15 cellular contexts compared by ENCODE assay signal in the genomic region with DNA sequence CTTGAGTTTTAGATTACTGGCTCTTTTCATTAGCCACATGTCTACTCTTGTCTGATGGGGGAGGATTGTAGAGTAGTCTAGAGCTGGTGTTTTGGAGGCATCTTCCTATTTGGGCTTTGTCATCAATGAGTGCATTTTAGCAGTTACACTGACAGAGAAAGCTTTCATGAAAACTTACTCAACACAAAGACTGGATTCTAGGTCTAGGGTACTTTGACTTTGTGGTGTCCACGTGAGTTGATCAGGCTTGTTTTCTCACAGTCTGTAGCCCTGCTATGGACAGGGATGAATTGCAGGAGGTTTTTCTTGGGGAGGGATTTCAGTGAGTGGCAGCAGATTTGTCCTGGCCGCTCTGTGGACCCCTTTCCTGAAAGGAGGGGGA. TPM values are rescaled to one million over a fixed set of nuclear protein-coding genes. Genes with fewer than 3 reads are reported as not detected.
A peak's percentile ranks its signal among the peaks of the same experiment; 100 is the strongest.
DNase-seq lines count a peak whose midpoint lies in the region; ATAC-seq and TF ChIP-seq lines count a peak whose summit lies in the region.
"Had no signal": no experiment of that assay in that cellular context is flagged by ENCODE, and none has a peak within 500 bp of the region (broad histone marks: within the 10 kb centered on the region; RNA-seq: fewer than 3 reads in every experiment).

No MANE protein-coding gene starts in this region.

- DNase-seq in cardiac muscle cell (ENCODE audit: low read depth in 1 of 2, low spot score in 1 of 2) (no peak), left ventricle myocardium superior (no peak), SK-MEL-5 (ENCODE audit: low read depth, low spot score) (peak; percentile 94), right lobe of liver (no peak), COLO668 (lab: John Stamatoyannopoulos, UW; ENCODE audit: unreplicated experiment) (no peak), GOT3 (lab: John Stamatoyannopoulos, UW) (no peak), mucosa of gallbladder (ENCODE audit: low spot score) (no peak)
- DNase-seq: dorsolateral prefrontal cortex; left colon; NCI-H187 treated with DMSO at 0.1 percent for 48 hours; NCI-H526; stimulated activated CD4-positive, alpha-beta T cell treated with anti-CD3 and anti-CD28 coated beads, Interleukin-1b, Interleukin-23, amount 100 ng/mL, for 48 hours; T-cell; thyroid gland had no signal

- H3K36me3 ChIP-seq in cardiac muscle cell, result no peaks in the 10 kb centered on the region
- H3K36me3 ChIP-seq in right lobe of liver, result no peaks in the 10 kb centered on the region
- H3K36me3 ChIP-seq in stomach smooth muscle (ENCODE audit: control insufficient read depth in 2 of 2, insufficient read depth in 2 of 2, low read length in 2 of 2), result no peaks in the 10 kb centered on the region
- H3K36me3 ChIP-seq: thyroid gland had no signal

- WGBS in right lobe of liver (ENCODE audit: insufficient coverage, low coverage, low lambda C conversion rate, missing lambda C conversion rate), result 73% methylated on average over 2 of the region's 2 CpGs

- H3K9ac ChIP-seq in stomach smooth muscle (ENCODE audit: low read length in 2 of 2), result peak overlapping the region in 1 of 2 donors; percentile 42

- no peak for TF ChIP-seq POLR2A in right lobe of liver (IDR thresholded peaks at IDR 0.05)

- no peak for ATAC-seq in left ventricle myocardium superior
- no peak for ATAC-seq in right lobe of liver
- ATAC-seq: T-cell had no signal

- TF ChIP-seq CTCF in cardiac muscle cell (IDR thresholded peaks at IDR 0.05; ENCODE audit: low read depth, low read length) (no peak), right lobe of liver (IDR thresholded peaks at IDR 0.05) (no peak)

- H3K27ac ChIP-seq in cardiac muscle cell (peak overlapping the region; percentile 61), right lobe of liver (peak overlapping the region in 2 of 3 donors; percentile 50 to 65), stomach smooth muscle (ENCODE audit: low read length) (peak overlapping the region; percentile 2)
- H3K27ac ChIP-seq: dorsolateral prefrontal cortex, thyroid gland had no signal

- in situ Hi-C loops in SK-MEL-5 (cut with HindIII; ENCODE audit: low pct_unique_long_range_greater_than_20kb, low sequenced_read_pairs), result no loop called here

- peaks cover 73% of the 10 kb centered on the region for H3K4me1 ChIP-seq in cardiac muscle cell (ENCODE audit: low read depth)
- peaks cover 0 to 47% (median 24%) of the 10 kb centered on the region in 4 donors for H3K4me1 ChIP-seq in right lobe of liver
- H3K4me1 ChIP-seq in stomach smooth muscle (ENCODE audit: control insufficient read depth, insufficient read depth, low read length), result peaks cover 64% of the 10 kb centered on the region

- H3K4me3 ChIP-seq in cardiac muscle cell (no peak overlapping the region), right lobe of liver (no peak overlapping the region), stomach smooth muscle (ENCODE audit: low read length in 2 of 2) (peak overlapping the region in 1 of 2 donors; percentile 10)
- H3K4me3 ChIP-seq: dorsolateral prefrontal cortex, thyroid gland had no signal

- H3K27me3 ChIP-seq in cardiac muscle cell (no peaks in the 10 kb centered on the region), right lobe of liver (no peaks in the 10 kb centered on the region), stomach smooth muscle (ENCODE audit: control insufficient read depth in 1 of 2, insufficient read depth in 2 of 2, low read length in 2 of 2) (no peaks in the 10 kb centered on the region)
- H3K27me3 ChIP-seq: dorsolateral prefrontal cortex, thyroid gland had no signal

- H3K9me3 ChIP-seq in cardiac muscle cell (ENCODE audit: low read depth), result no peaks in the 10 kb centered on the region
- H3K9me3 ChIP-seq in right lobe of liver, result no peaks in the 10 kb centered on the region
- no peaks in the 10 kb centered on the region for H3K9me3 ChIP-seq in stomach smooth muscle (ENCODE audit: control insufficient read depth in 2 of 2, low read length in 2 of 2)
- H3K9me3 ChIP-seq: thyroid gland had no signal

- intact Hi-C loops in left ventricle myocardium superior (cut with micrococcal nuclease), result no loop called here
- intact Hi-C loops in right lobe of liver (cut with DNase I), result no loop called here

RNA-seq across cellular contexts. Expression of gene TRIO, which starts 6.5 kb away (rescaled TPM):
- total RNA-seq in cardiac muscle cell, result 74.3 and 104 TPM in 2 replicates
- polyA plus RNA-seq in cardiac muscle cell, result 15.5 and 22.0 TPM in 2 replicates
- 57.0 TPM for total RNA-seq in left ventricle myocardium superior
- 150 and 176 TPM in 2 replicates for total RNA-seq in SK-MEL-5 (2014; rRNA removed; shearing (Covaris generic))
- polyA plus RNA-seq in SK-MEL-5 (2015; cell fraction: cytosol; rRNA removed), result 109 and 126 TPM in 2 replicates
- 316 and 397 TPM in 2 replicates for polyA plus RNA-seq in SK-MEL-5 (2015; cell fraction: nucleus; rRNA removed)
- 10 to 100 TPM; 34.7 to 63.5 (median 50.2) TPM for total RNA-seq in right lobe of liver
- 111 TPM for total RNA-seq in mucosa of gallbladder

Comparison
In these comparisons a context has a peak if more than half of its experiments do, and no peak if none do; other contexts are left out.
1. H3K27ac ChIP-seq: peak in every context shown above with its lines; median percentile 61 in cardiac muscle cell; 58 in right lobe of liver; 2 in stomach smooth muscle.